Comparison of ENCODE assay signal across 8 cellular contexts in genomic region chr9:97921959-97922905, GRCh38.
A peak's percentile ranks its signal among the peaks of the same experiment; 100 is the strongest.
DNase-seq lines count a peak whose midpoint lies in the region; ATAC-seq and TF ChIP-seq lines count a peak whose summit lies in the region.

TSS of gene TRMO (minus strand) at chr9:97922500. CDS start at chr9:97922493, 7 bp downstream.

- H3K27ac ChIP-seq in mucosa of rectum (ENCODE audit: low read depth in 2 of 2, low read length in 2 of 2) = peak within 1 kb of the TSS; percentile 94 to 98

- peak; percentile 99 for TF ChIP-seq POLR2A in erythroblast (IDR thresholded peaks at IDR 0.05; ENCODE audit: low read length)

- H3K9me3 ChIP-seq in mucosa of rectum (ENCODE audit: control insufficient read depth in 2 of 2, low read length in 2 of 2) = no peaks in the 10 kb centered on the region

- peak within 1 kb of the TSS; percentile 84 to 89 for H3K4me3 ChIP-seq in mucosa of rectum (ENCODE audit: low read length in 2 of 2)

- TF ChIP-seq RAD21 in Ishikawa (IDR thresholded peaks at IDR 0.05; ENCODE audit: low read depth) = no peak

- peak; percentile 98 for DNase-seq in DMS53 (lab: John Stamatoyannopoulos, UW)
- DNase-seq in OCI-M2 (lab: John Stamatoyannopoulos, UW; ENCODE audit: unreplicated experiment) = peak; percentile 97
- peak; percentile 97 for DNase-seq in activated T-cell treated with anti-CD3 and anti-CD28 coated beads for 48 hours (ENCODE audit: low read depth)
- DNase-seq in erythroblast (lab: John Stamatoyannopoulos, UW) = peak; percentile 99 to 100
- DNase-seq in stimulated activated CD8-positive, alpha-beta memory T cell treated with anti-CD3 and anti-CD28 coated beads, Interleukin-4, amount 100 ng/mL, for 48 hours = peak; percentile 99

- peaks cover 6 to 9% of the 10 kb centered on the region in 2 donors for H3K4me1 ChIP-seq in mucosa of rectum (ENCODE audit: control insufficient read depth in 2 of 2, insufficient read depth in 2 of 2, low read length in 2 of 2)

- ATAC-seq in GM21576 (IDR thresholded peaks at IDR 0.05; ENCODE audit: unreplicated experiment) = peak; percentile 80

- peak; percentile 49; the same call in 1 of the 2 replicates for TF ChIP-seq EP300 in Ishikawa (IDR thresholded peaks at IDR 0.05; ENCODE audit: borderline replicate concordance)

- H3K9ac ChIP-seq in mucosa of rectum (ENCODE audit: low read depth in 1 of 2, low read length in 2 of 2) = peak within 1 kb of the TSS; percentile 78 to 88

- H3K36me3 ChIP-seq in mucosa of rectum (ENCODE audit: control insufficient read depth in 2 of 2, insufficient read depth in 2 of 2, low read length in 2 of 2) = no peaks in the 10 kb centered on the region

- peaks cover 2% of the 10 kb centered on the region in 2 donors for H3K27me3 ChIP-seq in mucosa of rectum (ENCODE audit: control insufficient read depth in 2 of 2, insufficient read depth in 2 of 2, low read length in 2 of 2)

TF ChIP-seq in Ishikawa, 13 proteins besides CTCF, POLR2A, EP300 and RAD21:
- TF ChIP-seq TEAD4 (IDR thresholded peaks at IDR 0.05) = 0 out of 2 replicates have a peak, but pooled peaks have one; percentile 4
- no peak for TF ChIP-seq ZBTB7A (IDR thresholded peaks at IDR 0.05; ENCODE audit: low read depth)
- peak; percentile 40; the same call in 1 of the 2 replicates for TF ChIP-seq NFIC (IDR thresholded peaks at IDR 0.05)
- TF ChIP-seq TCF12 (IDR thresholded peaks at IDR 0.05; ENCODE audit: low read depth) = peak; percentile 77
- no peak for TF ChIP-seq REST (IDR thresholded peaks at IDR 0.05; ENCODE audit: low read depth)
- no peak for TF ChIP-seq FOXM1 (IDR thresholded peaks at IDR 0.05; ENCODE audit: borderline replicate concordance, low read depth)
- TF ChIP-seq CEBPB (IDR thresholded peaks at IDR 0.05) = peak; percentile 3; the same call in 1 of the 2 replicates
- no peak for TF ChIP-seq EGR1 (IDR thresholded peaks at IDR 0.05)
- TF ChIP-seq YY1 (IDR thresholded peaks at IDR 0.05; ENCODE audit: low read depth) = no peak
- peak; percentile 68; the same call in 1 of the 2 replicates for TF ChIP-seq TAF1 (IDR thresholded peaks at IDR 0.05; ENCODE audit: low read depth)
- TF ChIP-seq, protein P1, sequence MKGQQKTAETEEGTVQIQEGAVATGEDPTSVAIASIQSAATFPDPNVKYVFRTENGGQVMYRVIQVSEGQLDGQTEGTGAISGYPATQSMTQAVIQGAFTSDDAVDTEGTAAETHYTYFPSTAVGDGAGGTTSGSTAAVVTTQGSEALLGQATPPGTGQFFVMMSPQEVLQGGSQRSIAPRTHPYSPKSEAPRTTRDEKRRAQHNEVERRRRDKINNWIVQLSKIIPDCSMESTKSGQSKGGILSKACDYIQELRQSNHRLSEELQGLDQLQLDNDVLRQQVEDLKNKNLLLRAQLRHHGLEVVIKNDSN (IDR thresholded peaks at IDR 0.05) = peak; percentile 100
- peak; percentile 93 for TF ChIP-seq CREB1 (IDR thresholded peaks at IDR 0.05; ENCODE audit: low read depth)
- peak; percentile 95 for TF ChIP-seq MAX (IDR thresholded peaks at IDR 0.05)

Comparison
In these comparisons a context has a peak if more than half of its experiments do, and no peak if none do; other contexts are left out.
1. Peak in every context shown above with its lines: DNase-seq, ATAC-seq, H3K4me3 ChIP-seq and H3K27ac ChIP-seq.